In the genomic region with DNA sequence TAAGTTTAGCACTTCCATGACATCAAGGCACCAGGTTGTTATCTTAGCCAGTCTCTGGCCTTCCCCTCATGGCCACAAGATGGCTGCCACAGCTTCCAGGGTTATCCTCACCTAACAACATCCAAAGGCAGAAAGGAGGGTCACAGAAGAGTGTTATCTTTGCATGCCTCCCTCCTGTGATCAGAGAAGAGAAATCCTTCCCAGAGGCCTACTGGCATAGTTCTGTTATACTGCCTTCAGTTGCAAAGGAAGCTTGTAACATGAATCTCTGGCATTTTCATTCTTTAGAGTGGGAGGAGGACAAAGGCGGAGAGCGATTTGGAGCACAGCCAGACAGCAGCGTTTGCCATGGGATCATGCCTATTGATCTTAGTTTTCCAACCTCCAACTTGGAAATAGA, we compare ENCODE assay signal across 10 cellular contexts.
A peak's percentile ranks its signal among the peaks of the same experiment; 100 is the strongest.
DNase-seq lines count a peak whose midpoint lies in the region; FAIRE-seq and TF ChIP-seq lines count a peak whose summit lies in the region.
"Had no signal": no experiment of that assay in that cellular context is flagged by ENCODE, and none has a peak within 500 bp of the region (broad histone marks: within the 10 kb centered on the region; RNA-seq: fewer than 3 reads in every experiment).

No MANE protein-coding gene starts in this region.

- TF ChIP-seq CTCF in AG09319 (IDR thresholded peaks at IDR 0.05; ENCODE audit: low read depth, low read length) = peak; percentile 21
- TF ChIP-seq CTCF in HFFc6 (IDR thresholded peaks at IDR 0.05) = peak; percentile 44
- peak in 2 of 3 experiments; percentile 29 to 44 for TF ChIP-seq CTCF in keratinocyte (optimal IDR thresholded peaks at IDR 0.05 in 1 of 3, IDR thresholded peaks at IDR 0.05 in 1 of 3, conservative IDR thresholded peaks at IDR 0.05 in 1 of 3; ENCODE audit: extremely low read depth in 1 of 3, insufficient read depth in 2 of 3, low read length in 3 of 3)
- TF ChIP-seq CTCF in kidney (IDR thresholded peaks at IDR 0.05; ENCODE audit: borderline replicate concordance, extremely low read depth, insufficient read depth) = no peak

- peak overlapping the region; percentile 59; the same call in 1 of the 2 replicates for H3K27ac Mint-ChIP-seq in HFFc6
- H3K27ac Mint-ChIP-seq: immature natural killer cell had no signal

- H3K27ac ChIP-seq in keratinocyte (ENCODE audit: control insufficient read depth, insufficient read depth, low read length) (no peak overlapping the region), kidney (ENCODE audit: low read depth in 2 of 2, low read length in 2 of 2) (no peak overlapping the region)
- H3K27ac ChIP-seq: BLaER1 treated with 17β-estradiol and CSF1 and Interleukin-3, amounts not matched to agents 10 nM and 100 nM had no signal

- DNase-seq in AG09319 (ENCODE audit: extremely low read depth, low read depth) (peak; percentile 29), HFFc6 (peak; percentile 60), amniotic epithelial cell (ENCODE audit: low read depth) (peak; percentile 52), keratinocyte (ENCODE audit: low read depth, low spot score) (no peak), foreskin melanocyte (no peak), kidney (no peak)
- no peak for DNase-seq in activated CD4-positive, alpha-beta T cell treated with anti-CD3 and anti-CD28 coated beads for 1 hour
- DNase-seq in activated T-cell treated with anti-CD3 and anti-CD28 coated beads, Interleukin-2, amount 50 U/mL, for 1 hour = no peak
- DNase-seq: immature natural killer cell had no signal

- FAIRE-seq in keratinocyte (lab: Jason Lieb, UNC) (no peak), kidney (lab: Jason Lieb, UNC) (no peak)

- H3K36me3 Mint-ChIP-seq in HFFc6 (ENCODE audit: low read depth) = no peaks in the 10 kb centered on the region; the same call in 1 of the 2 replicates
- H3K36me3 Mint-ChIP-seq: immature natural killer cell had no signal

- H3K9ac ChIP-seq in keratinocyte (ENCODE audit: control insufficient read depth, extremely low read depth, insufficient read depth, low read length) (no peak overlapping the region), kidney (ENCODE audit: low read length in 2 of 2) (no peak overlapping the region)
- H3K9ac ChIP-seq: BLaER1 treated with 17β-estradiol and CSF1 and Interleukin-3, amounts not matched to agents 10 nM and 100 nM had no signal

- H3K4me2 ChIP-seq in keratinocyte (ENCODE audit: control insufficient read depth, extremely low read depth, insufficient read depth, low read depth, low read length) = no peak overlapping the region
- H3K4me2 ChIP-seq: BLaER1 treated with 17β-estradiol and CSF1 and Interleukin-3, amounts not matched to agents 10 nM and 100 nM had no signal

- no peak overlapping the region for H3K4me3 Mint-ChIP-seq in HFFc6
- H3K4me3 Mint-ChIP-seq: immature natural killer cell had no signal

- no peak overlapping the region for H3K4me3 ChIP-seq in keratinocyte (ENCODE audit: control insufficient read depth in 2 of 3, extremely low read depth in 1 of 3, insufficient read depth in 2 of 3, low read depth in 1 of 3, low read length in 3 of 3)
- no peak overlapping the region for H3K4me3 ChIP-seq in kidney (ENCODE audit: low read length in 2 of 2)
- H3K4me3 ChIP-seq: BLaER1 treated with 17β-estradiol and CSF1 and Interleukin-3, amounts not matched to agents 10 nM and 100 nM had no signal

- H3K27me3 ChIP-seq in keratinocyte (ENCODE audit: control insufficient read depth, extremely low read depth, insufficient read depth, low read length) = no peaks in the 10 kb centered on the region
- H3K27me3 ChIP-seq: BLaER1 treated with 17β-estradiol and CSF1 and Interleukin-3, amounts not matched to agents 10 nM and 100 nM had no signal

- peaks cover 39% of the 10 kb centered on the region for H3K4me1 Mint-ChIP-seq in HFFc6 (ENCODE audit: low read depth)
- H3K4me1 Mint-ChIP-seq: immature natural killer cell had no signal

- no peaks in the 10 kb centered on the region; the same call in 1 of the 2 replicates for H3K27me3 Mint-ChIP-seq in HFFc6 (ENCODE audit: insufficient read depth)

- H3K9me1 ChIP-seq in keratinocyte (ENCODE audit: control insufficient read depth, extremely low read depth, insufficient read depth, low read length) = no peaks in the 10 kb centered on the region

- intact Hi-C loops in kidney (cut with DNase I) = no loop called here

- H3K9me3 Mint-ChIP-seq in HFFc6 = no peaks in the 10 kb centered on the region

- H4K20me1 ChIP-seq in keratinocyte (ENCODE audit: control insufficient read depth, extremely low read depth, insufficient read depth, low read length) = no peaks in the 10 kb centered on the region
- H4K20me1 ChIP-seq: BLaER1 treated with 17β-estradiol and CSF1 and Interleukin-3, amounts not matched to agents 10 nM and 100 nM had no signal

- peak overlapping the region; percentile 66 for H2AFZ ChIP-seq in keratinocyte (ENCODE audit: control insufficient read depth, low read length)

- H3K79me2 ChIP-seq in keratinocyte (ENCODE audit: control insufficient read depth, insufficient read depth, low read length) = no peaks in the 10 kb centered on the region

- H3K9me3 ChIP-seq in keratinocyte (ENCODE audit: control insufficient read depth, low read depth, low read length) (no peaks in the 10 kb centered on the region), kidney (ENCODE audit: control insufficient read depth in 1 of 2, low read length in 2 of 2) (no peaks in the 10 kb centered on the region)

- H3K36me3 ChIP-seq in keratinocyte (ENCODE audit: control insufficient read depth in 2 of 2, extremely low read depth in 1 of 2, insufficient read depth in 2 of 2, low read length in 2 of 2) = no peaks in the 10 kb centered on the region
- H3K36me3 ChIP-seq in kidney (ENCODE audit: control insufficient read depth in 1 of 2, insufficient read depth in 2 of 2, low read length in 2 of 2) = no peaks in the 10 kb centered on the region
- H3K36me3 ChIP-seq: BLaER1 treated with 17β-estradiol and CSF1 and Interleukin-3, amounts not matched to agents 10 nM and 100 nM had no signal

- H3K4me1 ChIP-seq in keratinocyte (ENCODE audit: control insufficient read depth, extremely low read depth, insufficient read depth, low read length) (peaks cover 5% of the 10 kb centered on the region), kidney (ENCODE audit: control insufficient read depth in 1 of 2, insufficient read depth in 1 of 2, low read depth in 1 of 2, low read length in 2 of 2) (no peaks in the 10 kb centered on the region)
- H3K4me1 ChIP-seq: BLaER1 treated with 17β-estradiol and CSF1 and Interleukin-3, amounts not matched to agents 10 nM and 100 nM had no signal

- dilution Hi-C loops in keratinocyte (cut with MboI; ENCODE audit: extremely low pct_ligation_motif_present, low sequenced_read_pairs) = no loop called here

Comparison
In these comparisons a context has a peak if more than half of its experiments do, and no peak if none do; other contexts are left out.
1. DNase-seq: peak in AG09319 (single experiment), HFFc6 (single experiment) and amniotic epithelial cell (single experiment); none in keratinocyte (single experiment), foreskin melanocyte (single experiment), activated CD4-positive, alpha-beta T cell treated with anti-CD3 and anti-CD28 coated beads for 1 hour (single experiment), activated T-cell treated with anti-CD3 and anti-CD28 coated beads, Interleukin-2, amount 50 U/mL, for 1 hour (single experiment) and kidney (single experiment).